Comparison of ENCODE assay signal across 8 cellular contexts in genomic region chr3:44477312-44478030, GRCh38. TPM values are rescaled to one million over a fixed set of nuclear protein-coding genes. Genes with fewer than 3 reads are reported as not detected.
DNase-seq lines count a peak whose midpoint lies in the region; ATAC-seq and TF ChIP-seq lines count a peak whose summit lies in the region.

Gene ZNF445, minus strand, starts transcription at chr3:44477670. Its CDS starts 22,121 bp downstream, at chr3:44455549.

- peaks cover 16% of the 10 kb centered on the region for H3K4me1 Mint-ChIP-seq in HFFc6 (ENCODE audit: low read depth)

- H3K27me3 Mint-ChIP-seq in HFFc6 (ENCODE audit: insufficient read depth), result peaks cover 3% of the 10 kb centered on the region; the same call in 1 of the 2 replicates

- peak in 1 of 2 donors; percentile 35 for TF ChIP-seq POLR2A in adrenal gland (IDR thresholded peaks at IDR 0.05)
- TF ChIP-seq POLR2A in prostate gland (IDR thresholded peaks at IDR 0.05), result peak; percentile 38

- H3K4me3 ChIP-seq in GM08714 (ENCODE audit: low read length) (peak within 1 kb of the TSS; percentile 93), adrenal gland (peak within 1 kb of the TSS; percentile 7 to 95 (median 40)), left ventricle myocardium inferior (peak within 1 kb of the TSS; percentile 91), prostate gland (peak within 1 kb of the TSS; percentile 67 to 80), upper lobe of right lung (peak within 1 kb of the TSS; percentile 73)

- H3K36me3 Mint-ChIP-seq in HFFc6 (ENCODE audit: low read depth), result 0 out of 2 replicates have a peak, but pooled peaks cover 4% of the 10 kb centered on the region

- WGBS in adrenal gland, 4 donors, result 0 to 1% (median 0%) methylated on average over 12 to 69 of the region's 69 CpGs
- WGBS in prostate gland, result under 1% methylated on average over 20 of the region's 69 CpGs

- H3K27me3 ChIP-seq in adrenal gland, result no peaks in the 10 kb centered on the region
- no peaks in the 10 kb centered on the region for H3K27me3 ChIP-seq in left ventricle myocardium inferior (ENCODE audit: low read depth)
- no peaks in the 10 kb centered on the region for H3K27me3 ChIP-seq in prostate gland (replicated peaks; ENCODE audit: insufficient read depth)
- no peaks in the 10 kb centered on the region for H3K27me3 ChIP-seq in upper lobe of right lung

- H3K36me3 ChIP-seq in adrenal gland (replicated peaks in 1 of 2) (no peaks in the 10 kb centered on the region), left ventricle myocardium inferior (no peaks in the 10 kb centered on the region), prostate gland (no peaks in the 10 kb centered on the region), upper lobe of right lung (no peaks in the 10 kb centered on the region)

- H3K9me3 Mint-ChIP-seq in HFFc6, result no peaks in the 10 kb centered on the region

- H3K4me1 ChIP-seq in adrenal gland (replicated peaks in 1 of 2) (peaks cover 12 to 24% of the 10 kb centered on the region in 2 donors), left ventricle myocardium inferior (peaks cover 43% of the 10 kb centered on the region), prostate gland (replicated peaks) (no peaks in the 10 kb centered on the region), upper lobe of right lung (peaks cover 15% of the 10 kb centered on the region)

- H3K9me3 ChIP-seq in adrenal gland (replicated peaks in 1 of 3), result no peaks in the 10 kb centered on the region
- no peaks in the 10 kb centered on the region for H3K9me3 ChIP-seq in left ventricle myocardium inferior (replicated peaks)
- no peaks in the 10 kb centered on the region for H3K9me3 ChIP-seq in prostate gland
- no peaks in the 10 kb centered on the region for H3K9me3 ChIP-seq in upper lobe of right lung

- peak within 1 kb of the TSS; percentile 94 for H3K4me3 Mint-ChIP-seq in HFFc6

- peak within 1 kb of the TSS; percentile 85 for H3K27ac Mint-ChIP-seq in HFFc6

- intact Hi-C loops in T-helper 1 cell treated with Interleukin-12 subunit alpha and Interleukin-12 subunit beta and Interleukin-4 antibody, amounts not matched to agents 30 ng/mL and 1 ng/mL, for 36 hours (cut with micrococcal nuclease), result loop anchor here (1.0 to 2.0 kb wide), 7 partner anchors 33 to 787 kb away; partner anchors contain the start of genes ABHD5, KIAA1143, KIF15 and TCAIM
- intact Hi-C loops in adrenal gland (cut with DNase I) (loop anchor here (5.0 to 10.0 kb wide), 2 partner anchors 135 to 153 kb away; no protein-coding TSS in a partner anchor), left ventricle myocardium inferior (cut with micrococcal nuclease) (no loop called here), prostate gland (cut with DNase I) (no loop called here), upper lobe of right lung (cut with DNase I) (no loop called here)

- peak; percentile 100 for ATAC-seq in upper lobe of right lung

- H3K27ac ChIP-seq in adrenal gland (peak within 1 kb of the TSS in 4 of 5 donors; percentile 40 to 91 (median 72)), left ventricle myocardium inferior (replicated peaks) (peak within 1 kb of the TSS; percentile 85), prostate gland (peak within 1 kb of the TSS; percentile 57 to 76), upper lobe of right lung (peak within 1 kb of the TSS; percentile 20)

- TF ChIP-seq CTCF in HFFc6 (IDR thresholded peaks at IDR 0.05), result no peak
- no peak for TF ChIP-seq CTCF in adrenal gland (IDR thresholded peaks at IDR 0.05)
- no peak for TF ChIP-seq CTCF in left ventricle myocardium inferior (IDR thresholded peaks at IDR 0.05; ENCODE audit: borderline replicate concordance)
- no peak for TF ChIP-seq CTCF in prostate gland (IDR thresholded peaks at IDR 0.05)
- TF ChIP-seq CTCF in upper lobe of right lung (IDR thresholded peaks at IDR 0.05), result no peak

- peak; percentile 63 for DNase-seq in HFFc6
- peak; percentile 56 for DNase-seq in NCI-H1092 (lab: John Stamatoyannopoulos, UW)
- DNase-seq in adrenal gland, result peak; percentile 75 to 83 (median 76)
- peak; percentile 80 for DNase-seq in left ventricle myocardium inferior
- DNase-seq in prostate gland (ENCODE audit: low spot score), result peak; percentile 69
- peak; percentile 91 for DNase-seq in upper lobe of right lung

RNA-seq across cellular contexts. Expression of gene ZNF445, which starts in this region (rescaled TPM):
- total RNA-seq in HFFc6 (2021; fragmentation: NEBNext Ultra II Directional; extraction: Animal tissue kit (Norgen Biotek cat#: 25700)), result 10 to 100 TPM; 11.5 to 13.0 (median 12.5) TPM
- 23.0 and 23.8 TPM in 2 replicates for total RNA-seq in T-helper 1 cell treated with Interleukin-12 subunit alpha and Interleukin-12 subunit beta and Interleukin-4 antibody, amounts not matched to agents 30 ng/mL and 1 ng/mL, for 36 hours
- total RNA-seq in adrenal gland (10 to 100 TPM in 4 of 8 donors, 1 to 10 TPM in 4; 5.8 to 21.1 (median 11.6) TPM), left ventricle myocardium inferior (11.8 TPM), prostate gland (10 to 100 TPM; 10.8 to 17.9 TPM), upper lobe of right lung (19.8 TPM)
- 1 to 10 TPM; 2.6 to 6.1 (median 4.7) TPM for polyA plus RNA-seq in adrenal gland

Comparison
In these comparisons a context has a peak if more than half of its experiments do, and no peak if none do; other contexts are left out.
1. Peak in every context shown above with its lines: DNase-seq, ATAC-seq, H3K4me3 ChIP-seq and H3K27ac ChIP-seq.
2. H3K4me3 ChIP-seq: peak in every context shown above with its lines; median percentile 93 in GM08714; 91 in left ventricle myocardium inferior; 74 in prostate gland; 73 in upper lobe of right lung; 40 in adrenal gland.
3. H3K27ac ChIP-seq: peak in every context shown above with its lines; median percentile 85 in left ventricle myocardium inferior; 72 in adrenal gland; 66 in prostate gland; 20 in upper lobe of right lung.
4. intact Hi-C loops: an anchor here in T-helper 1 cell treated with Interleukin-12 subunit alpha and Interleukin-12 subunit beta and Interleukin-4 antibody, amounts not matched to agents 30 ng/mL and 1 ng/mL, for 36 hours (1.0 to 2.0 kb wide) and adrenal gland (5.0 to 10.0 kb wide); none called in left ventricle myocardium inferior, prostate gland and upper lobe of right lung.